Comparison of ENCODE assay signal across 1 cellular context in genomic region chr17:60292697-60293096, GRCh38.
TF ChIP-seq lines count a peak whose summit lies in the region.

No MANE protein-coding gene starts in this region.

TF ChIP-seq in HepG2, 621 proteins besides CTCF, POLR2A, EP300 and RAD21 (continued from another document):
- TF ChIP-seq ZNF142 (CRISPR knock-in tag; IDR thresholded peaks at IDR 0.05) (no peak), NR2F6 (IDR thresholded peaks at IDR 0.05) (no peak), NR2F6 (CRISPR knock-in tag; IDR thresholded peaks at IDR 0.05) (no peak), HBP1 (CRISPR knock-in tag; IDR thresholded peaks at IDR 0.05; ENCODE audit: low read depth) (no peak), TBL1XR1 (IDR thresholded peaks at IDR 0.05; ENCODE audit: borderline replicate concordance, low read length, partially characterized antibody) (no peak), TOPORS (CRISPR knock-in tag; IDR thresholded peaks at IDR 0.05) (no peak)
TF ChIP-seq in HepG2: peak in this region for 0.
